Comparison of ENCODE assay signal across 1 cellular context in genomic region chr1:226424228-226425003, GRCh38.
TF ChIP-seq lines count a peak whose summit lies in the region.

No MANE protein-coding gene starts in this region.

TF ChIP-seq in liver, 16 proteins besides CTCF, POLR2A, EP300 and RAD21 (continued from another document):
- no peak for TF ChIP-seq ZBTB33 (IDR thresholded peaks at IDR 0.05)
- no peak for TF ChIP-seq HNF4A (conservative IDR thresholded peaks at IDR 0.05)
- TF ChIP-seq SP1 (IDR thresholded peaks at IDR 0.05): no peak
- TF ChIP-seq ATF3 (IDR thresholded peaks at IDR 0.05): no peak
